In genomic region chr12:92796650-92797049, GRCh38 we compare ENCODE assay signal across 17 cellular contexts.
DNase-seq lines count a peak whose midpoint lies in the region; ATAC-seq, FAIRE-seq and TF ChIP-seq lines count a peak whose summit lies in the region.
"Had no signal": no experiment of that assay in that cellular context is flagged by ENCODE, and none has a peak within 500 bp of the region (broad histone marks: within the 10 kb centered on the region; RNA-seq: fewer than 3 reads in every experiment).

No MANE protein-coding gene starts in this region.

- FAIRE-seq in astrocyte (lab: Jason Lieb, UNC), result no peak

- no peaks in the 10 kb centered on the region for H4K20me1 ChIP-seq in astrocyte (ENCODE audit: insufficient read depth, low read length)
- H4K20me1 ChIP-seq: BLaER1 had no signal

- no peaks in the 10 kb centered on the region for H3K27me3 ChIP-seq in astrocyte (ENCODE audit: insufficient read depth, low read length)
- no peaks in the 10 kb centered on the region for H3K27me3 ChIP-seq in foreskin keratinocyte
- H3K27me3 ChIP-seq: BLaER1 had no signal

- H3K9ac ChIP-seq in astrocyte (ENCODE audit: low read length), result no peak overlapping the region
- H3K9ac ChIP-seq: BLaER1 had no signal

- H3K4me3 ChIP-seq in astrocyte (ENCODE audit: insufficient read depth, low read depth, low read length), result no peak overlapping the region
- H3K4me3 ChIP-seq: BLaER1 had no signal

- H3K9me3 Mint-ChIP-seq in HFFc6, result peaks cover 5% of the 10 kb centered on the region
- H3K9me3 Mint-ChIP-seq in astrocyte (ENCODE audit: unreplicated experiment), result peaks cover 9% of the 10 kb centered on the region

- H3K27me3 Mint-ChIP-seq in HFFc6 (ENCODE audit: insufficient read depth) (peaks cover 2% of the 10 kb centered on the region; the same call in 1 of the 2 replicates), astrocyte (ENCODE audit: low read depth, unreplicated experiment) (no peaks in the 10 kb centered on the region)

- H3K4me1 Mint-ChIP-seq in HFFc6 (ENCODE audit: low read depth), result peaks cover 9% of the 10 kb centered on the region
- no peaks in the 10 kb centered on the region for H3K4me1 Mint-ChIP-seq in astrocyte (ENCODE audit: low read depth, unreplicated experiment)

- H3K27ac Mint-ChIP-seq in HFFc6, result no peak overlapping the region
- H3K27ac Mint-ChIP-seq in astrocyte (ENCODE audit: unreplicated experiment), result no peak overlapping the region
- H3K27ac Mint-ChIP-seq: CD8-positive, alpha-beta T cell had no signal

- no peak overlapping the region for H2AFZ ChIP-seq in astrocyte (ENCODE audit: low read depth, low read length)

- peaks cover 16% of the 10 kb centered on the region for H3K36me3 ChIP-seq in astrocyte (ENCODE audit: insufficient read depth, low read length)

- ATAC-seq in foreskin keratinocyte (peak; percentile 28), HG02885 (IDR thresholded peaks at IDR 0.05; ENCODE audit: poor library complexity, unreplicated experiment) (no peak), HG02981 (IDR thresholded peaks at IDR 0.05; ENCODE audit: unreplicated experiment) (no peak)
- ATAC-seq: CD8-positive, alpha-beta T cell had no signal

- no peak overlapping the region for H3K27ac ChIP-seq in astrocyte (ENCODE audit: low read depth, low read length)
- H3K27ac ChIP-seq in foreskin keratinocyte, result no peak overlapping the region
- H3K27ac ChIP-seq: BLaER1 had no signal

- no peaks in the 10 kb centered on the region for H3K9me3 ChIP-seq in astrocyte (ENCODE audit: insufficient read depth, low read depth, low read length)

- no peaks in the 10 kb centered on the region for H3K4me1 ChIP-seq in astrocyte (ENCODE audit: insufficient read depth, low read length)
- H3K4me1 ChIP-seq in foreskin keratinocyte, result no peaks in the 10 kb centered on the region
- H3K4me1 ChIP-seq: BLaER1 had no signal

- peaks cover 49% of the 10 kb centered on the region for H3K36me3 Mint-ChIP-seq in HFFc6 (ENCODE audit: low read depth)
- H3K36me3 Mint-ChIP-seq in astrocyte (ENCODE audit: low read depth, unreplicated experiment), result peaks cover 17% of the 10 kb centered on the region

- H3K4me3 Mint-ChIP-seq in HFFc6 (no peak overlapping the region), astrocyte (ENCODE audit: unreplicated experiment) (no peak overlapping the region)
- H3K4me3 Mint-ChIP-seq: CD8-positive, alpha-beta T cell had no signal

- no peak overlapping the region for H3K4me2 ChIP-seq in astrocyte (ENCODE audit: low read length)
- H3K4me2 ChIP-seq: BLaER1 had no signal

- peak; percentile 35 for DNase-seq in EH (ENCODE audit: low read depth)
- DNase-seq in HFFc6, result peak; percentile 25
- peak; percentile 11 for DNase-seq in astrocyte (ENCODE audit: low read depth)
- DNase-seq in foreskin keratinocyte, result peak in 1 of 2 donors; percentile 34
- DNase-seq in stimulated activated CD4-positive, alpha-beta T cell treated with anti-CD3 and anti-CD28 coated beads, Interleukin-2, amount 100 ng/mL, for 48 hours, result no peak
- DNase-seq in SHP77 (lab: John Stamatoyannopoulos, UW), result no peak
- DNase-seq: CD8-positive, alpha-beta T cell; DND-41; GOT3; MV-4-11; NCI-H1417 treated with DMSO at 0.1 percent for 48 hours; NCI-H2029 treated with DMSO at 0.1 percent for 48 hours; NCI-H2171 treated with DMSO at 0.1 percent for 48 hours; NCI-H774 had no signal

- no peak for TF ChIP-seq CTCF in HFFc6 (IDR thresholded peaks at IDR 0.05)
- no peak for TF ChIP-seq CTCF in astrocyte (IDR thresholded peaks at IDR 0.05; ENCODE audit: insufficient read depth, low read depth, low read length)
- no peak for TF ChIP-seq CTCF in foreskin keratinocyte (conservative IDR thresholded peaks at IDR 0.05)

- peaks cover 3% of the 10 kb centered on the region for H3K79me2 ChIP-seq in astrocyte (ENCODE audit: insufficient read depth, low read length)

Comparison
In these comparisons a context has a peak if more than half of its experiments do, and no peak if none do; other contexts are left out.
1. DNase-seq: peak in EH (single experiment), HFFc6 (single experiment) and astrocyte (single experiment); none in stimulated activated CD4-positive, alpha-beta T cell treated with anti-CD3 and anti-CD28 coated beads, Interleukin-2, amount 100 ng/mL, for 48 hours (0 of 2) and SHP77 (0 of 2).